Comparison of ENCODE assay signal across 1 cellular context in the genomic region with DNA sequence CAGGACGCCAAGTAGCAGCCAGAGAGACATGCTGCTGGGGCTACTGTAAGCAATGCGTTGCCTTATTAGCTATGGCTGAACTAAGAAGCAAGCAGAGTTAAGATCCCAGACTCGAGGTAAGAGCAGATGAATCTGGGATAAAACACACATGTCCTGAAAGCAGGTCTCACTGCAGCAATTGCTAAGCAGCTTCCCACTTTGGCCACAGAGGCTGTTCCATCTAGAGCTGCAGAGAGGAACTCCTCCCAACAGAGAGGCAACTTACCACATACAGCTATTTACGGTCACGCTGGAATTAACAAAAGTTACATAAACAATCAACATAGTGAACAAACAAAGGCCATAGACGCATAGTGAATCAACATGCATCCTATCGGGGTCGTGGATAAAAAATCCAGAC.
TF ChIP-seq lines count a peak whose summit lies in the region.

No MANE protein-coding gene starts in this region.

TF ChIP-seq in HepG2, 621 proteins besides CTCF, POLR2A, EP300 and RAD21 (continued from another document):
- TF ChIP-seq, protein P1, sequence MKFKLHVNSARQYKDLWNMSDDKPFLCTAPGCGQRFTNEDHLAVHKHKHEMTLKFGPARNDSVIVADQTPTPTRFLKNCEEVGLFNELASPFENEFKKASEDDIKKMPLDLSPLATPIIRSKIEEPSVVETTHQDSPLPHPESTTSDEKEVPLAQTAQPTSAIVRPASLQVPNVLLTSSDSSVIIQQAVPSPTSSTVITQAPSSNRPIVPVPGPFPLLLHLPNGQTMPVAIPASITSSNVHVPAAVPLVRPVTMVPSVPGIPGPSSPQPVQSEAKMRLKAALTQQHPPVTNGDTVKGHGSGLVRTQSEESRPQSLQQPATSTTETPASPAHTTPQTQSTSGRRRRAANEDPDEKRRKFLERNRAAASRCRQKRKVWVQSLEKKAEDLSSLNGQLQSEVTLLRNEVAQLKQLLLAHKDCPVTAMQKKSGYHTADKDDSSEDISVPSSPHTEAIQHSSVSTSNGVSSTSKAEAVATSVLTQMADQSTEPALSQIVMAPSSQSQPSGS (CRISPR knock-in tag; IDR thresholded peaks at IDR 0.05), result no peak
- TF ChIP-seq, protein P2, sequence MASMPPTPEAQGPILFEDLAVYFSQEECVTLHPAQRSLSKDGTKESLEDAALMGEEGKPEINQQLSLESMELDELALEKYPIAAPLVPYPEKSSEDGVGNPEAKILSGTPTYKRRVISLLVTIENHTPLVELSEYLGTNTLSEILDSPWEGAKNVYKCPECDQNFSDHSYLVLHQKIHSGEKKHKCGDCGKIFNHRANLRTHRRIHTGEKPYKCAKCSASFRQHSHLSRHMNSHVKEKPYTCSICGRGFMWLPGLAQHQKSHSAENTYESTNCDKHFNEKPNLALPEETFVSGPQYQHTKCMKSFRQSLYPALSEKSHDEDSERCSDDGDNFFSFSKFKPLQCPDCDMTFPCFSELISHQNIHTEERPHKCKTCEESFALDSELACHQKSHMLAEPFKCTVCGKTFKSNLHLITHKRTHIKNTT (CRISPR knock-in tag; IDR thresholded peaks at IDR 0.05), result no peak
- no peak for TF ChIP-seq ZSCAN12 (CRISPR knock-in tag; IDR thresholded peaks at IDR 0.05)
